In genomic region chr3:126655887-126656286, GRCh38 we compare ENCODE assay signal across 22 cellular contexts. TPM values are rescaled to one million over a fixed set of nuclear protein-coding genes. Genes with fewer than 3 reads are reported as not detected.
DNase-seq lines count a peak whose midpoint lies in the region; ATAC-seq and TF ChIP-seq lines count a peak whose summit lies in the region.
"Had no signal": no experiment of that assay in that cellular context is flagged by ENCODE, and none has a peak within 500 bp of the region (broad histone marks: within the 10 kb centered on the region; RNA-seq: fewer than 3 reads in every experiment).

No MANE protein-coding gene starts in this region.

- H3K27ac ChIP-seq in gastrocnemius medialis (no peak overlapping the region), dorsolateral prefrontal cortex (no peak overlapping the region)
- H3K27ac ChIP-seq: cardiac muscle cell, suprapubic skin, vagina had no signal

- intact Hi-C loops in gastrocnemius medialis (cut with DNase I; ENCODE audit: low total_unique reads) (loop anchor here (2.0 kb wide), 1 partner anchor 133 kb away; no protein-coding TSS in a partner anchor), dorsolateral prefrontal cortex (cut with DNase I) (loop anchor here in 1 of 2 donors (10.0 kb wide), 1 partner anchor 131 kb away; the partner anchor contains the start of gene CHST13)

- H3K27me3 ChIP-seq in gastrocnemius medialis (no peaks in the 10 kb centered on the region), dorsolateral prefrontal cortex (no peaks in the 10 kb centered on the region)
- H3K27me3 ChIP-seq: vagina had no signal

- H3K9me3 Mint-ChIP-seq in activated naive CD8-positive, alpha-beta T cell (ENCODE audit: low read depth): no peaks in the 10 kb centered on the region
- no peaks in the 10 kb centered on the region for H3K9me3 Mint-ChIP-seq in activated naive CD8-positive, alpha-beta T cell treated with anti-CD3 and anti-CD28 coated beads, Interleukin-2, amount 50 U/mL, for 24 hours
- H3K9me3 Mint-ChIP-seq in IgD-negative memory B cell: peaks cover 0 to 1% (median 0%) of the 10 kb centered on the region in 3 donors
- no peaks in the 10 kb centered on the region for H3K9me3 Mint-ChIP-seq in central memory CD8-positive, alpha-beta T cell
- H3K9me3 Mint-ChIP-seq in progenitor cell of endocrine pancreas (ENCODE audit: low read depth): peaks cover 4% of the 10 kb centered on the region
- H3K9me3 Mint-ChIP-seq: T-helper 2 cell treated with Interferon-gamma antibody and Interleukin-4, amounts not matched to agents 5 μg/mL and 100 μg/mL, for 36 hours had no signal

- peak overlapping the region; percentile 89 for H3K4me3 Mint-ChIP-seq in activated naive CD8-positive, alpha-beta T cell
- H3K4me3 Mint-ChIP-seq in activated naive CD8-positive, alpha-beta T cell treated with anti-CD3 and anti-CD28 coated beads, Interleukin-2, amount 50 U/mL, for 24 hours: no peak overlapping the region
- peak overlapping the region; percentile 25 to 94 (median 92) for H3K4me3 Mint-ChIP-seq in IgD-negative memory B cell
- peak overlapping the region; percentile 31 for H3K4me3 Mint-ChIP-seq in central memory CD8-positive, alpha-beta T cell
- H3K4me3 Mint-ChIP-seq in progenitor cell of endocrine pancreas (ENCODE audit: low read depth): peak overlapping the region; percentile 75

- H3K4me3 ChIP-seq in gastrocnemius medialis (no peak overlapping the region), dorsolateral prefrontal cortex (no peak overlapping the region)

- no peaks in the 10 kb centered on the region for H3K36me3 Mint-ChIP-seq in activated naive CD8-positive, alpha-beta T cell
- no peaks in the 10 kb centered on the region for H3K36me3 Mint-ChIP-seq in activated naive CD8-positive, alpha-beta T cell treated with anti-CD3 and anti-CD28 coated beads, Interleukin-2, amount 50 U/mL, for 24 hours (ENCODE audit: low read depth)
- H3K36me3 Mint-ChIP-seq in IgD-negative memory B cell (no peaks in the 10 kb centered on the region), progenitor cell of endocrine pancreas (ENCODE audit: insufficient read depth) (peaks cover 1% of the 10 kb centered on the region)
- H3K36me3 Mint-ChIP-seq in central memory CD8-positive, alpha-beta T cell (ENCODE audit: insufficient read depth): no peaks in the 10 kb centered on the region

- H3K4me1 Mint-ChIP-seq in activated naive CD8-positive, alpha-beta T cell (ENCODE audit: low read depth): peaks cover 7% of the 10 kb centered on the region
- peaks cover 8% of the 10 kb centered on the region for H3K4me1 Mint-ChIP-seq in activated naive CD8-positive, alpha-beta T cell treated with anti-CD3 and anti-CD28 coated beads, Interleukin-2, amount 50 U/mL, for 24 hours
- peaks cover 1 to 13% (median 5%) of the 10 kb centered on the region in 3 donors for H3K4me1 Mint-ChIP-seq in IgD-negative memory B cell
- H3K4me1 Mint-ChIP-seq in central memory CD8-positive, alpha-beta T cell: no peaks in the 10 kb centered on the region
- H3K4me1 Mint-ChIP-seq in progenitor cell of endocrine pancreas (ENCODE audit: low read depth): peaks cover 4% of the 10 kb centered on the region

- in situ Hi-C loops in gastrocnemius medialis (cut with MboI; ENCODE audit: low sequenced_read_pairs in 4 of 4): no loop called here

- H3K27ac Mint-ChIP-seq in activated naive CD8-positive, alpha-beta T cell: peak overlapping the region; percentile 28
- H3K27ac Mint-ChIP-seq in activated naive CD8-positive, alpha-beta T cell treated with anti-CD3 and anti-CD28 coated beads, Interleukin-2, amount 50 U/mL, for 24 hours: no peak overlapping the region
- no peak overlapping the region for H3K27ac Mint-ChIP-seq in IgD-negative memory B cell
- no peak overlapping the region for H3K27ac Mint-ChIP-seq in central memory CD8-positive, alpha-beta T cell (ENCODE audit: low read depth)
- no peak overlapping the region for H3K27ac Mint-ChIP-seq in progenitor cell of endocrine pancreas
- H3K27ac Mint-ChIP-seq: T-helper 2 cell treated with Interferon-gamma antibody and Interleukin-4, amounts not matched to agents 5 μg/mL and 100 μg/mL, for 36 hours had no signal

- no peak for TF ChIP-seq POLR2A in gastrocnemius medialis (IDR thresholded peaks at IDR 0.05)

- no peaks in the 10 kb centered on the region for H3K9me3 ChIP-seq in gastrocnemius medialis
- H3K9me3 ChIP-seq: heart right ventricle, suprapubic skin, vagina had no signal

- ATAC-seq in activated naive CD8-positive, alpha-beta T cell treated with anti-CD3 and anti-CD28 coated beads, Interleukin-2, amount 50 U/mL, for 24 hours: no peak
- no peak for ATAC-seq in central memory CD8-positive, alpha-beta T cell (replicated peaks; ENCODE audit: extremely low read depth, poor library complexity, severe bottlenecking)
- ATAC-seq in gastrocnemius medialis: no peak
- ATAC-seq in GM21717 (IDR thresholded peaks at IDR 0.05; ENCODE audit: unreplicated experiment): no peak
- ATAC-seq: heart right ventricle, left colon had no signal

- TF ChIP-seq CTCF in progenitor cell of endocrine pancreas (IDR thresholded peaks at IDR 0.05; ENCODE audit: unreplicated experiment) (no peak), gastrocnemius medialis (IDR thresholded peaks at IDR 0.05 in 4 of 5, conservative IDR thresholded peaks at IDR 0.05 in 1 of 5) (no peak), dorsolateral prefrontal cortex (IDR thresholded peaks at IDR 0.05 in 54 of 56, conservative IDR thresholded peaks at IDR 0.05 in 2 of 56; ENCODE audit: low read depth in 1 of 56, partially characterized antibody in 56 of 56) (no peak)

- no peaks in the 10 kb centered on the region for H3K27me3 Mint-ChIP-seq in activated naive CD8-positive, alpha-beta T cell
- H3K27me3 Mint-ChIP-seq in activated naive CD8-positive, alpha-beta T cell treated with anti-CD3 and anti-CD28 coated beads, Interleukin-2, amount 50 U/mL, for 24 hours: peaks cover 2% of the 10 kb centered on the region
- H3K27me3 Mint-ChIP-seq in IgD-negative memory B cell: peaks cover 28% of the 10 kb centered on the region
- peaks cover 53% of the 10 kb centered on the region for H3K27me3 Mint-ChIP-seq in central memory CD8-positive, alpha-beta T cell
- peaks cover 14% of the 10 kb centered on the region for H3K27me3 Mint-ChIP-seq in progenitor cell of endocrine pancreas

- no peak for DNase-seq in activated naive CD8-positive, alpha-beta T cell treated with anti-CD3 and anti-CD28 coated beads, Interleukin-2, amount 50 U/mL, for 24 hours
- DNase-seq in central memory CD8-positive, alpha-beta T cell (ENCODE audit: low spot score in 2 of 2): no peak
- DNase-seq in progenitor cell of endocrine pancreas (ENCODE audit: low spot score, unreplicated experiment) (no peak), gastrocnemius medialis (no peak), dorsolateral prefrontal cortex (no peak)
- DNase-seq: activated CD4-positive, alpha-beta T cell treated with anti-CD3 and anti-CD28 coated beads, Interleukin-2, amount 50 U/mL, for 48 hours; amniotic stem cell; DMS79; heart right ventricle; KG1; left colon; mesenchymal stem cell; MV-4-11; NCI-H2171 treated with DMSO at 0.1 percent for 48 hours; NCI-H524 treated with DMSO at 0.1 percent for 48 hours had no signal

- peaks cover 7 to 10% of the 10 kb centered on the region in 2 donors for H3K4me1 ChIP-seq in gastrocnemius medialis

- H3K36me3 ChIP-seq in gastrocnemius medialis: no peaks in the 10 kb centered on the region
- H3K36me3 ChIP-seq: cardiac muscle cell, heart right ventricle, suprapubic skin, vagina had no signal

RNA-seq across cellular contexts. Expression of gene TXNRD3, which starts 1.0 kb away (rescaled TPM):
- polyA plus RNA-seq in IgD-negative memory B cell: 0.28 TPM
- total RNA-seq in progenitor cell of endocrine pancreas (12.9 and 14.4 TPM in 2 replicates), gastrocnemius medialis (1 to 10 TPM; 2.5 to 7.0 (median 4.5) TPM), dorsolateral prefrontal cortex (10 to 100 TPM in 34 of 120 experiments, 1 to 10 TPM in 86; 4.0 to 17.3 (median 8.9) TPM)

RNA-seq across cellular contexts. Expression of gene CHCHD6, which starts 48.2 kb away (rescaled TPM):
- 16.6 TPM for polyA plus RNA-seq in IgD-negative memory B cell
- total RNA-seq in progenitor cell of endocrine pancreas: 30.2 and 32.8 TPM in 2 replicates
- total RNA-seq in gastrocnemius medialis: 1 to 10 TPM; 2.7 to 4.2 (median 3.4) TPM
- total RNA-seq in dorsolateral prefrontal cortex: 100 to 1,000 TPM in 1 of 120 experiments, 10 to 100 TPM in 119; 23.5 to 101 (median 41.5) TPM
